Comparison of ENCODE assay signal across 9 cellular contexts in the genomic region with DNA sequence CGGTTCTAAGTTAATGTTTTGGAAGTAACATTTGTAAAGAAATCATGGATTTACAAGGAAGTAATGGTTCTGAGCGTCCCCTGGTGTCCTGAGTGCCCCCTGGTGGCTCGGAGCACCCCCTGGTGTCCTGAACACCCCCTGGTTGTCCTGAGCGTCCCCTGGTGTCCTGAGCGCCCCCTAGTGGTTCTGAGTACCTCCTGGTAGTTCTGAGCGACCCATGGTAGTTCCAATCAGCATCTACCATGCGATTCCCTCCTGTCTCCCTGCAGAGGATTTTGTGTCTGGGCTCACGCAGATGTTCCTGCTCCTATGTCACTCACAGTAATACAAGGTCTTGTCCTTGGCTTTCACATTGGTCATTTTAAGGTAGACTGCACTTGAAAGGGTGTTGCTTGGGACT.
DNase-seq lines count a peak whose midpoint lies in the region; TF ChIP-seq lines count a peak whose summit lies in the region.
"Had no signal": no experiment of that assay in that cellular context is flagged by ENCODE, and none has a peak within 500 bp of the region (broad histone marks: within the 10 kb centered on the region; RNA-seq: fewer than 3 reads in every experiment).

No MANE protein-coding gene starts in this region.

- H3K4me1 Mint-ChIP-seq in immature natural killer cell = no peaks in the 10 kb centered on the region
- H3K4me1 Mint-ChIP-seq: neural crest cell had no signal

- peak; percentile 75 for DNase-seq in activated effector memory CD4-positive, alpha-beta T cell treated with anti-CD3 and anti-CD28 coated beads, Interleukin-2, amount 50 U/mL, for 16 hours
- DNase-seq in activated effector memory CD4-positive, alpha-beta T cell treated with Interleukin-2 at 50 U/mL for 16 hours = no peak
- no peak for DNase-seq in LNCaP clone FGC (ENCODE audit: low read depth)
- DNase-seq in immature natural killer cell = peak; percentile 36 to 47 (median 45)
- no peak for DNase-seq in SK-N-DZ (ENCODE audit: low spot score)
- no peak for DNase-seq in NCI-H128 (lab: John Stamatoyannopoulos, UW; ENCODE audit: unreplicated experiment)
- no peak for DNase-seq in effector CD4-positive, alpha-beta T cell

- no peaks in the 10 kb centered on the region for H3K9me3 Mint-ChIP-seq in immature natural killer cell

- H3K27me3 Mint-ChIP-seq in immature natural killer cell (ENCODE audit: low read depth in 3 of 3) = peaks cover 4 to 10% (median 4%) of the 10 kb centered on the region in 3 donors

- H3K27ac Mint-ChIP-seq in immature natural killer cell = no peak overlapping the region

- no peak overlapping the region for H3K4me3 Mint-ChIP-seq in immature natural killer cell
- H3K4me3 Mint-ChIP-seq: neural crest cell had no signal

- no peaks in the 10 kb centered on the region for H3K36me3 Mint-ChIP-seq in immature natural killer cell

- TF ChIP-seq CTCF in LNCaP clone FGC (IDR thresholded peaks at IDR 0.05; ENCODE audit: control insufficient read depth, extremely low read depth, insufficient read depth) (peak; percentile 58), VCaP (conservative IDR thresholded peaks at IDR 0.05) (peak; percentile 75)

- H3K27ac ChIP-seq in VCaP = no peak overlapping the region

- H3K4me3 ChIP-seq in LNCaP clone FGC (ENCODE audit: low read depth, low read length) = no peak overlapping the region

Comparison
In these comparisons a context has a peak if more than half of its experiments do, and no peak if none do; other contexts are left out.
1. DNase-seq: peak in activated effector memory CD4-positive, alpha-beta T cell treated with anti-CD3 and anti-CD28 coated beads, Interleukin-2, amount 50 U/mL, for 16 hours (single experiment) and immature natural killer cell (3 of 3); none in activated effector memory CD4-positive, alpha-beta T cell treated with Interleukin-2 at 50 U/mL for 16 hours (single experiment), LNCaP clone FGC (single experiment), SK-N-DZ (single experiment), NCI-H128 (single experiment) and effector CD4-positive, alpha-beta T cell (single experiment).